In genomic region chr20:33443006-33443511, GRCh38 we compare ENCODE assay signal across 8 cellular contexts. TPM values are rescaled to one million over a fixed set of nuclear protein-coding genes. Genes with fewer than 3 reads are reported as not detected.
A peak's percentile ranks its signal among the peaks of the same experiment; 100 is the strongest.
DNase-seq lines count a peak whose midpoint lies in the region; ATAC-seq, FAIRE-seq and TF ChIP-seq lines count a peak whose summit lies in the region.

No MANE protein-coding gene starts in this region.

- no peaks in the 10 kb centered on the region for H3K36me3 Mint-ChIP-seq in activated T-cell treated with anti-CD3 and anti-CD28 coated beads, Interleukin-2, amount 50 U/mL, for 24 hours (ENCODE audit: low read depth)

- H3K9me3 ChIP-seq in gastroesophageal sphincter (no peaks in the 10 kb centered on the region), pancreas (no peaks in the 10 kb centered on the region)

- no peak for FAIRE-seq in pancreas (lab: Jason Lieb, UNC)

- H3K4me1 Mint-ChIP-seq in activated T-cell treated with anti-CD3 and anti-CD28 coated beads, Interleukin-2, amount 50 U/mL, for 24 hours (ENCODE audit: low read depth): peaks cover 18% of the 10 kb centered on the region

- H3K27me3 ChIP-seq in gastroesophageal sphincter: no peaks in the 10 kb centered on the region
- no peaks in the 10 kb centered on the region for H3K27me3 ChIP-seq in pancreas

- no peak for TF ChIP-seq EP300 in gastroesophageal sphincter (IDR thresholded peaks at IDR 0.05)

- peak overlapping the region in 3 of 4 donors; percentile 88 to 91 (median 89) for H3K27ac ChIP-seq in gastroesophageal sphincter
- H3K27ac ChIP-seq in pancreas: peak overlapping the region in 1 of 4 donors; percentile 17

- no peak for TF ChIP-seq CTCF in gastroesophageal sphincter (IDR thresholded peaks at IDR 0.05)
- no peak for TF ChIP-seq CTCF in pancreas (IDR thresholded peaks at IDR 0.05)

- H3K36me3 ChIP-seq in gastroesophageal sphincter (peaks cover 0 to 8% of the 10 kb centered on the region in 2 donors), pancreas (no peaks in the 10 kb centered on the region)

- H3K4me3 Mint-ChIP-seq in activated T-cell treated with anti-CD3 and anti-CD28 coated beads, Interleukin-2, amount 50 U/mL, for 24 hours: peak overlapping the region; percentile 72

- H3K27ac Mint-ChIP-seq in activated T-cell treated with anti-CD3 and anti-CD28 coated beads, Interleukin-2, amount 50 U/mL, for 24 hours: no peak overlapping the region

- H3K4me3 ChIP-seq in gastroesophageal sphincter: peak overlapping the region; percentile 53 to 90
- H3K4me3 ChIP-seq in pancreas: peak overlapping the region; percentile 41 to 69 (median 64)

- H3K27me3 Mint-ChIP-seq in activated T-cell treated with anti-CD3 and anti-CD28 coated beads, Interleukin-2, amount 50 U/mL, for 24 hours: no peaks in the 10 kb centered on the region

- 0 to 19% methylated on average over 2 to 3 of the region's 45 CpGs for WGBS in gastroesophageal sphincter (ENCODE audit: low coverage in 1 of 2), 2 donors
- WGBS in pancreas, 2 donors: 2% methylated on average over 45 of the region's 45 CpGs

- H3K4me1 ChIP-seq in gastroesophageal sphincter (peaks cover 0 to 45% (median 9%) of the 10 kb centered on the region in 3 donors), pancreas (no peaks in the 10 kb centered on the region)

- TF ChIP-seq POLR2A in gastroesophageal sphincter (IDR thresholded peaks at IDR 0.05): no peak

- H3K9me3 Mint-ChIP-seq in activated T-cell treated with anti-CD3 and anti-CD28 coated beads, Interleukin-2, amount 50 U/mL, for 24 hours: no peaks in the 10 kb centered on the region

- peak; percentile 75 for DNase-seq in DMS53 (lab: John Stamatoyannopoulos, UW)
- DNase-seq in DMS53 treated with DMSO at 0.1 percent for 48 hours (lab: John Stamatoyannopoulos, UW; ENCODE audit: unreplicated experiment): no peak
- DNase-seq in activated T-cell treated with anti-CD3 and anti-CD28 coated beads, Interleukin-2, amount 50 U/mL, for 24 hours: no peak
- DNase-seq in pancreas: peak in 5 of 6 donors; percentile 30 to 88 (median 52)
- no peak for DNase-seq in mesenteric fat pad (ENCODE audit: low spot score)

- intact Hi-C loops in pancreas (cut with DNase I): no loop called here

- ATAC-seq in HG03432 (IDR thresholded peaks at IDR 0.05; ENCODE audit: unreplicated experiment) (peak; percentile 11), gastroesophageal sphincter (peak; percentile 41), pancreas (peak in 3 of 4 donors; percentile 2 to 30 (median 2)), HG03196 (IDR thresholded peaks at IDR 0.05; ENCODE audit: unreplicated experiment) (no peak)

RNA-seq across cellular contexts. Expression of gene SNTA1, which starts 0.5 kb away (rescaled TPM):
- total RNA-seq in gastroesophageal sphincter (10 to 100 TPM; 26.8 to 54.6 (median 51.9) TPM), pancreas (1 to 10 TPM; 4.2 to 8.0 (median 6.1) TPM), mesenteric fat pad (22.1 TPM)
- 10 to 100 TPM in 1 of 2 donors, 1 to 10 TPM in 1; 8.3 to 10.9 TPM for polyA plus RNA-seq in pancreas

RNA-seq across cellular contexts. Expression of gene CDK5RAP1, which starts 41.7 kb away (rescaled TPM):
- total RNA-seq in gastroesophageal sphincter: 10 to 100 TPM; 11.6 to 45.0 (median 22.4) TPM
- 10 to 100 TPM in 4 of 6 donors, 1 to 10 TPM in 2; 8.1 to 12.6 (median 11.0) TPM for total RNA-seq in pancreas
- polyA plus RNA-seq in pancreas: 10 to 100 TPM; 38.6 to 63.9 TPM
- total RNA-seq in mesenteric fat pad: 25.9 TPM

RNA-seq across cellular contexts. Expression of gene CBFA2T2, which starts 46.8 kb away (rescaled TPM):
- 10 to 100 TPM; 11.1 to 17.4 (median 14.2) TPM for total RNA-seq in gastroesophageal sphincter
- total RNA-seq in pancreas: 10 to 100 TPM in 1 of 6 donors, 1 to 10 TPM in 5; 4.7 to 11.6 (median 7.2) TPM
- 1 to 10 TPM; 7.1 to 8.9 TPM for polyA plus RNA-seq in pancreas
- 10.5 TPM for total RNA-seq in mesenteric fat pad

Comparison
In these comparisons a context has a peak if more than half of its experiments do, and no peak if none do; other contexts are left out.
1. DNase-seq: peak in DMS53 (single experiment) and pancreas (5 of 6); none in DMS53 treated with DMSO at 0.1 percent for 48 hours (single experiment), activated T-cell treated with anti-CD3 and anti-CD28 coated beads, Interleukin-2, amount 50 U/mL, for 24 hours (single experiment) and mesenteric fat pad (single experiment).